12 cellular contexts compared by ENCODE assay signal in genomic region chr9:98101416-98101815, GRCh38. TPM values are rescaled to one million over a fixed set of nuclear protein-coding genes. Genes with fewer than 3 reads are reported as not detected.
DNase-seq lines count a peak whose midpoint lies in the region; TF ChIP-seq lines count a peak whose summit lies in the region.
"Had no signal": no experiment of that assay in that cellular context is flagged by ENCODE, and none has a peak within 500 bp of the region (broad histone marks: within the 10 kb centered on the region; RNA-seq: fewer than 3 reads in every experiment).

No MANE protein-coding gene starts in this region.

- H3K4me2 ChIP-seq in Loucy (ENCODE audit: low read depth, low read length, poor library complexity, severe bottlenecking) = peak overlapping the region; percentile 78

- peaks cover 21% of the 10 kb centered on the region; the same call in 1 of the 2 replicates for H3K36me3 ChIP-seq in Loucy (ENCODE audit: insufficient read depth, low read length)
- H3K36me3 ChIP-seq in thyroid gland = no peaks in the 10 kb centered on the region

- no peak for DNase-seq in activated T-cell treated with anti-CD3 and anti-CD28 coated beads, Interleukin-2, amount 50 U/mL, for 24 hours
- DNase-seq in activated T-cell treated with anti-CD3 and anti-CD28 coated beads, Interleukin-2, amount 50 U/mL, for 48 hours = no peak
- DNase-seq in thyroid gland = no peak
- no peak for DNase-seq in superior temporal gyrus (ENCODE audit: extremely low spot score)
- no peak for DNase-seq in SW480 (ENCODE audit: low spot score)
- DNase-seq in stimulated activated CD4-positive, alpha-beta T cell treated with anti-CD3 and anti-CD28 coated beads, Interleukin-2, amount 100 ng/mL, for 24 hours = no peak
- DNase-seq: ACHN, kidney glomerular epithelial cell had no signal

- TF ChIP-seq CTCF in Loucy (conservative IDR thresholded peaks at IDR 0.05; ENCODE audit: low read length) (no peak), thyroid gland (IDR thresholded peaks at IDR 0.05) (no peak)

- H3K9me2 ChIP-seq in Loucy (replicated peaks; ENCODE audit: low read depth, low read length) = no peaks in the 10 kb centered on the region

- peak overlapping the region; percentile 90 for H3K27ac Mint-ChIP-seq in activated T-cell treated with anti-CD3 and anti-CD28 coated beads, Interleukin-2, amount 50 U/mL, for 24 hours
- peak overlapping the region; percentile 50 for H3K27ac Mint-ChIP-seq in dendritic cell treated with granulocyte-macrophage colony-stimulating factor and Interleukin-4, amounts not matched to agents 40 ng/mL and 50 ng/mL, for 4 days

- H3K4me1 ChIP-seq in Loucy (ENCODE audit: insufficient read depth, low read length, poor library complexity, severe bottlenecking) = peaks cover 50% of the 10 kb centered on the region
- H3K4me1 ChIP-seq in thyroid gland = peaks cover 6 to 27% of the 10 kb centered on the region in 2 donors

- H2AFZ ChIP-seq in Loucy (ENCODE audit: low read length) = no peak overlapping the region

- 76 to 81% methylated on average over 7 of the region's 7 CpGs for WGBS in thyroid gland, 2 donors

- H3K36me3 Mint-ChIP-seq in activated T-cell treated with anti-CD3 and anti-CD28 coated beads, Interleukin-2, amount 50 U/mL, for 24 hours (ENCODE audit: low read depth) = peaks cover 76% of the 10 kb centered on the region
- peaks cover 88% of the 10 kb centered on the region for H3K36me3 Mint-ChIP-seq in dendritic cell treated with granulocyte-macrophage colony-stimulating factor and Interleukin-4, amounts not matched to agents 40 ng/mL and 50 ng/mL, for 4 days (ENCODE audit: low read depth)
- H3K36me3 Mint-ChIP-seq: type B pancreatic cell had no signal

- intact Hi-C loops in dendritic cell treated with granulocyte-macrophage colony-stimulating factor and Interleukin-4, amounts not matched to agents 40 ng/mL and 50 ng/mL, for 4 days (cut with micrococcal nuclease) = no loop called here
- intact Hi-C loops in thyroid gland (cut with DNase I) = no loop called here

- H3K4me3 ChIP-seq in Loucy (ENCODE audit: low read length, poor library complexity, severe bottlenecking) (peak overlapping the region; percentile 62), thyroid gland (replicated peaks in 1 of 3) (no peak overlapping the region)

- H3K9me3 Mint-ChIP-seq in activated T-cell treated with anti-CD3 and anti-CD28 coated beads, Interleukin-2, amount 50 U/mL, for 24 hours = no peaks in the 10 kb centered on the region
- H3K9me3 Mint-ChIP-seq in dendritic cell treated with granulocyte-macrophage colony-stimulating factor and Interleukin-4, amounts not matched to agents 40 ng/mL and 50 ng/mL, for 4 days = no peaks in the 10 kb centered on the region
- H3K9me3 Mint-ChIP-seq: type B pancreatic cell had no signal

- no peaks in the 10 kb centered on the region for H3K9me3 ChIP-seq in Loucy (ENCODE audit: insufficient read depth, low read depth, low read length)
- H3K9me3 ChIP-seq in thyroid gland = no peaks in the 10 kb centered on the region

- peaks cover 86% of the 10 kb centered on the region for H3K4me1 Mint-ChIP-seq in activated T-cell treated with anti-CD3 and anti-CD28 coated beads, Interleukin-2, amount 50 U/mL, for 24 hours (ENCODE audit: low read depth)
- H3K4me1 Mint-ChIP-seq in dendritic cell treated with granulocyte-macrophage colony-stimulating factor and Interleukin-4, amounts not matched to agents 40 ng/mL and 50 ng/mL, for 4 days (ENCODE audit: low read depth) = peaks cover 34% of the 10 kb centered on the region

- H3K27me3 ChIP-seq in Loucy (ENCODE audit: insufficient read depth, low read length, poor library complexity, severe bottlenecking) (no peaks in the 10 kb centered on the region), thyroid gland (no peaks in the 10 kb centered on the region)

- no peaks in the 10 kb centered on the region for H3K27me3 Mint-ChIP-seq in activated T-cell treated with anti-CD3 and anti-CD28 coated beads, Interleukin-2, amount 50 U/mL, for 24 hours
- H3K27me3 Mint-ChIP-seq in dendritic cell treated with granulocyte-macrophage colony-stimulating factor and Interleukin-4, amounts not matched to agents 40 ng/mL and 50 ng/mL, for 4 days = no peaks in the 10 kb centered on the region
- H3K27me3 Mint-ChIP-seq: type B pancreatic cell had no signal

- no peak for TF ChIP-seq POLR2A in thyroid gland (IDR thresholded peaks at IDR 0.05)

- peaks cover 3% of the 10 kb centered on the region; the same call in 1 of the 2 replicates for H3K79me2 ChIP-seq in Loucy (ENCODE audit: insufficient read depth, low read length)

- peak overlapping the region; percentile 67 for H3K9ac ChIP-seq in Loucy (ENCODE audit: low read depth, low read length, poor library complexity, severe bottlenecking)

- H3F3A ChIP-seq in Loucy (ENCODE audit: low read depth) = peaks cover 14% of the 10 kb centered on the region

- peak overlapping the region; percentile 44 for H3K4me3 Mint-ChIP-seq in activated T-cell treated with anti-CD3 and anti-CD28 coated beads, Interleukin-2, amount 50 U/mL, for 24 hours
- no peak overlapping the region for H3K4me3 Mint-ChIP-seq in dendritic cell treated with granulocyte-macrophage colony-stimulating factor and Interleukin-4, amounts not matched to agents 40 ng/mL and 50 ng/mL, for 4 days
- H3K4me3 Mint-ChIP-seq: neural crest cell, type B pancreatic cell had no signal

- no peaks in the 10 kb centered on the region for H4K20me1 ChIP-seq in Loucy (ENCODE audit: insufficient read depth, low read length, poor library complexity, severe bottlenecking)

- peak overlapping the region in 2 of 3 donors; percentile 1 to 57 for H3K27ac ChIP-seq in thyroid gland

RNA-seq across cellular contexts. Expression of gene TRIM14, which starts 17.6 kb away (rescaled TPM):
- total RNA-seq in thyroid gland = 1 to 10 TPM; 3.9 to 8.1 (median 5.2) TPM

RNA-seq across cellular contexts. Expression of gene NANS, which starts 44.9 kb away (rescaled TPM):
- 10 to 100 TPM; 28.5 to 68.8 (median 53.6) TPM for total RNA-seq in thyroid gland
